In the genomic region with DNA sequence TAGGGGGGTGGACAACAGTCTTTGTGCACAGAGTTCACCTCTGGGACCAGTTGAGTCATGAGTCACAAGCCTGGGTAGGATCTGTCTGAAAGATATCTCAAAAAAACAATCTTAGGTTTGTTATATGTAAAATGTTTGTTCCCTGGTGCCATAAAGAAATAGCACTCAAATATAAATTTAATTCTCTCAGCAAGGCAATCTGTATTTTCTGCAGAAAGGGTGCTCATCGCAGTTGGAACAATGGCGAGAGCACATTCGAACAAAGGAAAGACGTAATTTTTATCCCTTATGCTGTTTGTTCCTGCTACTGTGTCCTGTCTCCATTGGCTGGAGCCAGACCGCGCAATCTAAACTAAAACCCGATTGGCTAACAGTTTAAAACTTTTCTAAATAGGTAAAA, we compare ENCODE assay signal across 1 cellular context.
TF ChIP-seq lines count a peak whose summit lies in the region.

No MANE protein-coding gene starts in this region.

TF ChIP-seq in HCT116, 20 proteins besides CTCF, POLR2A, EP300 and RAD21 (continued from another document):
- no peak for TF ChIP-seq TCF7L2 (IDR thresholded peaks at IDR 0.05; ENCODE audit: borderline replicate concordance, extremely low read depth, insufficient read depth, insufficient read length)
